In the genomic region with DNA sequence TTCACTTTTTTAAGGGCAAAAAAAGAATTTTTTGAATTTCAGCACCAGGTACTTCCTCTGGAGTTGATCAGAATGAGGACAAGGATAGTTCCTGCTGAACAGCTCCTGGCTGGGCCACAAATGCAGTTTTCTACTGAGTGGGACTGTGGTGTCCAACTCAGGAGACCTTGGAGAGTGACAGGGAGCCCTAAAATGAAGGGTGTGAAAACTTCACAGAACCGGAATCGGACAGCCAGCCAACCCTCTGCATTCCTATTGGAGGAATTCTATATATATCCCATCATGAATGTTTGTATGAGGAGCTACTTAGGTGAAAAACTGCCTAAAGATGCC, we compare ENCODE assay signal across 20 cellular contexts. TPM values are rescaled to one million over a fixed set of nuclear protein-coding genes. Genes with fewer than 3 reads are reported as not detected.
DNase-seq lines count a peak whose midpoint lies in the region; ATAC-seq and TF ChIP-seq lines count a peak whose summit lies in the region.
"Had no signal": no experiment of that assay in that cellular context is flagged by ENCODE, and none has a peak within 500 bp of the region (broad histone marks: within the 10 kb centered on the region; RNA-seq: fewer than 3 reads in every experiment).

No MANE protein-coding gene starts in this region.

- no peaks in the 10 kb centered on the region for H3K27me3 ChIP-seq in SK-N-SH (ENCODE audit: insufficient read depth)
- no peaks in the 10 kb centered on the region for H3K27me3 ChIP-seq in ACC112 (ENCODE audit: insufficient read depth, low read length)
- no peaks in the 10 kb centered on the region for H3K27me3 ChIP-seq in prostate gland (replicated peaks; ENCODE audit: insufficient read depth)
- H3K27me3 ChIP-seq in effector memory CD4-positive, alpha-beta T cell (replicated peaks; ENCODE audit: control insufficient read depth, insufficient read depth, low read length, poor library complexity, severe bottlenecking) = no peaks in the 10 kb centered on the region
- no peaks in the 10 kb centered on the region for H3K27me3 ChIP-seq in smooth muscle cell (ENCODE audit: low read depth)
- H3K27me3 ChIP-seq: MG63 had no signal

- TF ChIP-seq POLR2A in prostate gland (IDR thresholded peaks at IDR 0.05) = no peak

- H3K36me3 ChIP-seq in SK-N-SH (replicated peaks in 1 of 2; ENCODE audit: control insufficient read depth in 1 of 2, insufficient read depth in 2 of 2, low read length in 1 of 2) (peaks cover 0 to 5% of the 10 kb centered on the region in 2 experiments), ACC112 (ENCODE audit: insufficient read depth, low read length) (peaks cover 4% of the 10 kb centered on the region; the same call in 1 of the 2 replicates), prostate gland (no peaks in the 10 kb centered on the region), smooth muscle cell (ENCODE audit: low read depth) (no peaks in the 10 kb centered on the region)
- no peaks in the 10 kb centered on the region for H3K36me3 ChIP-seq in effector memory CD4-positive, alpha-beta T cell (ENCODE audit: control insufficient read depth, insufficient read depth, low read length)
- H3K36me3 ChIP-seq: MG63 had no signal

- ATAC-seq in SK-N-SH treated with all-trans-retinoic acid at 6 μM for 48 hours = no peak

- no peak overlapping the region for H3K4me3 ChIP-seq in SK-N-SH (ENCODE audit: low read depth in 2 of 2, low read length in 1 of 2)
- H3K4me3 ChIP-seq in ACC112 (ENCODE audit: low read depth, low read length) = no peak overlapping the region
- no peak overlapping the region for H3K4me3 ChIP-seq in prostate gland
- H3K4me3 ChIP-seq in effector memory CD4-positive, alpha-beta T cell (ENCODE audit: insufficient read depth, low read depth, low read length, poor library complexity, severe bottlenecking) = no peak overlapping the region
- no peak overlapping the region for H3K4me3 ChIP-seq in smooth muscle cell
- H3K4me3 ChIP-seq: MG63 had no signal

- no peaks in the 10 kb centered on the region for H3K9me2 ChIP-seq in SK-N-SH

- CTCF ChIA-PET in SK-N-SH (lab: Yijun Ruan, JAX) = interaction anchor here (1.2 to 2.7 kb wide), 2 partner anchors 14 to 19 kb away, joined by 4 to 6 read pairs; no protein-coding TSS in a partner anchor

- H3K4me2 ChIP-seq in SK-N-SH (no peak overlapping the region), smooth muscle cell (no peak overlapping the region)

- no peak for TF ChIP-seq EP300 in SK-N-SH (IDR thresholded peaks at IDR 0.05; ENCODE audit: borderline replicate concordance in 1 of 2, low read depth in 1 of 2, low read length in 1 of 2)

- H4K20me1 ChIP-seq in SK-N-SH (ENCODE audit: insufficient read depth) (no peaks in the 10 kb centered on the region; the same call in 1 of the 2 replicates), smooth muscle cell (ENCODE audit: low read depth) (peaks cover 52% of the 10 kb centered on the region)

- TF ChIP-seq CTCF in SK-N-SH (IDR thresholded peaks at IDR 0.05) = no peak
- no peak for TF ChIP-seq CTCF in prostate gland (IDR thresholded peaks at IDR 0.05)
- no peak for TF ChIP-seq CTCF in smooth muscle cell (IDR thresholded peaks at IDR 0.05; ENCODE audit: borderline replicate concordance, insufficient read depth, poor library complexity, severe bottlenecking)

- H3K9ac ChIP-seq in SK-N-SH (no peak overlapping the region), smooth muscle cell (ENCODE audit: low read depth) (no peak overlapping the region)

- intact Hi-C loops in prostate gland (cut with DNase I) = no loop called here

- POLR2A ChIA-PET in SK-N-SH (lab: Yijun Ruan, JAX) = no interaction called here

- no peak for TF ChIP-seq RAD21 in SK-N-SH (IDR thresholded peaks at IDR 0.05; ENCODE audit: low read length)

- H3K79me2 ChIP-seq in SK-N-SH (ENCODE audit: insufficient read depth) (no peaks in the 10 kb centered on the region; the same call in none of the 2 replicates), ACC112 (ENCODE audit: control insufficient read depth, insufficient read depth, low read length, unreplicated experiment) (peaks cover 25% of the 10 kb centered on the region), smooth muscle cell (ENCODE audit: low read depth) (peaks cover 17% of the 10 kb centered on the region)

- H3K9me3 ChIP-seq in SK-N-SH = no peaks in the 10 kb centered on the region
- H3K9me3 ChIP-seq in prostate gland = no peaks in the 10 kb centered on the region
- no peaks in the 10 kb centered on the region for H3K9me3 ChIP-seq in effector memory CD4-positive, alpha-beta T cell (ENCODE audit: control insufficient read depth, low read length)
- H3K9me3 ChIP-seq in smooth muscle cell (replicated peaks; ENCODE audit: low read depth) = no peaks in the 10 kb centered on the region
- H3K9me3 ChIP-seq: MG63 had no signal

- no peaks in the 10 kb centered on the region for H3F3A ChIP-seq in SK-N-SH (replicated peaks; ENCODE audit: insufficient read depth)
- H3F3A ChIP-seq in smooth muscle cell (ENCODE audit: low read depth) = no peaks in the 10 kb centered on the region

- no peak overlapping the region for H2AFZ ChIP-seq in SK-N-SH (ENCODE audit: low read depth)
- no peak overlapping the region for H2AFZ ChIP-seq in ACC112 (ENCODE audit: low read length, unreplicated experiment)
- H2AFZ ChIP-seq in smooth muscle cell (ENCODE audit: low read depth) = no peak overlapping the region

- H3K27ac ChIP-seq in SK-N-SH (ENCODE audit: low read depth in 2 of 2, low read length in 1 of 2) (no peak overlapping the region), ACC112 (ENCODE audit: low read depth, low read length) (peak overlapping the region; percentile 82), prostate gland (peak overlapping the region; percentile 31 to 41), smooth muscle cell (ENCODE audit: low read depth) (no peak overlapping the region)
- H3K27ac ChIP-seq in effector memory CD4-positive, alpha-beta T cell (ENCODE audit: insufficient read depth, low read length, poor library complexity, severe bottlenecking) = no peak overlapping the region
- H3K27ac ChIP-seq: 22Rv1 had no signal

- 100% methylated on average over 2 of the region's 2 CpGs for WGBS in SK-N-SH (ENCODE audit: low lambda C conversion rate)
- WGBS in prostate gland = 90% methylated on average over 2 of the region's 2 CpGs
- 95% methylated on average over 2 of the region's 2 CpGs for WGBS in smooth muscle cell (ENCODE audit: low lambda C conversion rate)

- H3K4me1 ChIP-seq in SK-N-SH (ENCODE audit: control insufficient read depth in 1 of 2, insufficient read depth in 2 of 2, low read depth in 1 of 2, low read length in 1 of 2) = no peaks in the 10 kb centered on the region
- peaks cover 26% of the 10 kb centered on the region for H3K4me1 ChIP-seq in ACC112 (ENCODE audit: control insufficient read depth, insufficient read depth, low read length, unreplicated experiment)
- H3K4me1 ChIP-seq in prostate gland (replicated peaks) = no peaks in the 10 kb centered on the region
- no peaks in the 10 kb centered on the region for H3K4me1 ChIP-seq in effector memory CD4-positive, alpha-beta T cell (ENCODE audit: control insufficient read depth, insufficient read depth, low read length, poor library complexity, severe bottlenecking)
- H3K4me1 ChIP-seq in smooth muscle cell (ENCODE audit: low read depth) = peaks cover 13% of the 10 kb centered on the region

- DNase-seq in SK-N-SH (no peak), prostate gland (ENCODE audit: low spot score) (no peak), smooth muscle cell (lab: John Stamatoyannopoulos, UW; ENCODE audit: unreplicated experiment) (no peak), amniotic stem cell (lab: John Stamatoyannopoulos, UW) (no peak)
- no peak for DNase-seq in effector memory CD4-positive, alpha-beta T cell
- DNase-seq: EL, GF-D8, Karpas-422, NCI-H1417, NCI-H1694 treated with DMSO at 0.1 percent for 48 hours, NCI-H2081 treated with DMSO at 0.1 percent for 48 hours, NCI-H2171 treated with DMSO at 0.1 percent for 48 hours, NCI-H524 treated with DMSO at 0.1 percent for 48 hours, NCI-H82, SHP77 had no signal

TF ChIP-seq in SK-N-SH, 30 proteins besides CTCF, POLR2A, EP300 and RAD21 (continues in another document):
- TF ChIP-seq GABPA (IDR thresholded peaks at IDR 0.05; ENCODE audit: low read depth) = no peak

TF ChIP-seq in SK-N-SH treated with all-trans-retinoic acid at 6 μM for 48 hours, 23 proteins besides CTCF, POLR2A, EP300 and RAD21 (continues in another document):
- no peak for TF ChIP-seq ZNF70 (CRISPR knock-in tag; IDR thresholded peaks at IDR 0.05)
- TF ChIP-seq PPARA (CRISPR knock-in tag; IDR thresholded peaks at IDR 0.05; ENCODE audit: borderline replicate concordance) = no peak
- TF ChIP-seq ZFP3 (CRISPR knock-in tag; IDR thresholded peaks at IDR 0.05) = no peak
- TF ChIP-seq, protein P1, sequence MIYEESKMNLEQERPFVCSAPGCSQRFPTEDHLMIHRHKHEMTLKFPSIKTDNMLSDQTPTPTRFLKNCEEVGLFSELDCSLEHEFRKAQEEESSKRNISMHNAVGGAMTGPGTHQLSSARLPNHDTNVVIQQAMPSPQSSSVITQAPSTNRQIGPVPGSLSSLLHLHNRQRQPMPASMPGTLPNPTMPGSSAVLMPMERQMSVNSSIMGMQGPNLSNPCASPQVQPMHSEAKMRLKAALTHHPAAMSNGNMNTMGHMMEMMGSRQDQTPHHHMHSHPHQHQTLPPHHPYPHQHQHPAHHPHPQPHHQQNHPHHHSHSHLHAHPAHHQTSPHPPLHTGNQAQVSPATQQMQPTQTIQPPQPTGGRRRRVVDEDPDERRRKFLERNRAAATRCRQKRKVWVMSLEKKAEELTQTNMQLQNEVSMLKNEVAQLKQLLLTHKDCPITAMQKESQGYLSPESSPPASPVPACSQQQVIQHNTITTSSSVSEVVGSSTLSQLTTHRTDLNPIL (CRISPR knock-in tag; IDR thresholded peaks at IDR 0.05; ENCODE audit: low read depth) = no peak

TF ChIP-seq in PFSK-1, 5 proteins besides CTCF, POLR2A, EP300 and RAD21 (continues in another document):
- TF ChIP-seq TAF1 (IDR thresholded peaks at IDR 0.05; ENCODE audit: borderline replicate concordance, insufficient read depth, low read length) = no peak

RNA-seq across cellular contexts. Expression of a gene that starts 40.6 kb away (rescaled TPM):
- polyA plus RNA-seq in SK-N-SH (2012; rRNA removed) (14.8 and 22.0 TPM in 2 replicates), smooth muscle cell (25.4 and 56.6 TPM in 2 replicates)
- polyA plus RNA-seq in SK-N-SH (2012; cell fraction: cytosol; rRNA removed) = 13.9 and 22.2 TPM in 2 replicates
- polyA plus RNA-seq in SK-N-SH (2012; cell fraction: nucleus; rRNA removed) = 14.6 and 16.6 TPM in 2 replicates
- polyA plus RNA-seq in PFSK-1 (2012; ENCODE audit: insufficient read length, low read depth) = 96.1 TPM
- total RNA-seq in prostate gland (100 to 1,000 TPM in 1 of 2 donors, 10 to 100 TPM in 1; 76.5 to 106 TPM), smooth muscle cell (37.3 and 48.0 TPM in 2 replicates)

Comparison
In these comparisons a context has a peak if more than half of its experiments do, and no peak if none do; other contexts are left out.
1. H3K27ac ChIP-seq: peak in ACC112 (single experiment) and prostate gland (2 of 2); none in SK-N-SH (0 of 2), effector memory CD4-positive, alpha-beta T cell (single experiment) and smooth muscle cell (single experiment).